ENCODE assay signal across 22 cellular contexts in the genomic region with DNA sequence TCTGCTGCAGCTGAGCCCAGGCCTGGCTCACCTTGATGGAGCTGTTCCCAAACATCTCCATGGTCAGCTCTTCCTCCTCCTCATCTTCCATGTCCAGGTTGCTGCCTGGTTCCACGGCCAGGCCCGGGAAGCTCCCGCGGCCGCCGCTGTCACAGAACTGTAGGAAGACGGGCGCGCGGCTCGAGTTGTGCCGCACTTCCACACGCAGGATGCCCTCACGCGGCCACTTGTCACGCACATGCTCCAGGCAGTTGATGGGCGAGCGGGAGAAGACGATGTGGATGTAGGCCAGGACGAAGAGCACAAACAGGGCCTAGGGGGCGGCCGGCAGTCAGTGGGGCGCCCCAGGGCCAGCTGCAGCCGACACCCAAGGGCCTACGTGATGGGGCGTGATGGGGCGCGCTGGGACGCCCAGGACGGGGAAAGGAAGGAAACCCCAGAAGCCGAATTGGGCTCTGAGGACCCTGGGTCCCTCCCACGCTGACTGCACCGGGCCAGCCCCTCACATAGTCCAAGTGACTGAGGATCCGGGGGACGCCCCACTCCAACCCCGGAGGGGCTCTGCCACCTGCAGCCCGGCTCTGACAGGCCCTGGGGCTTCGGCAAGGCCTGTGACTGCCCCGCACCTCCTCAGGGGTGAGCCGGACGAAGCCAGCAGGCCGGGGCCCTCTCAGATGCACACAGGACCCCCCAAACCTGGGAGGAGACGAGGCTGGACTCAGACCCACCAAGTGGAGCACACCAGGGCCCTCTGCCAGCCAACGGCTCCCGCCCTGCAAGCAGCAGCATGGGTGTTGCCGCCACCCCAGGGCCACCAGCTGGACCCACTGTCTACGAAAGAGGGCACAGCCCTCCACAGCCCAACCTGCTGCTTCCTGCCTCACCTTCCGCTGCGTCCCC. TPM values are rescaled to one million over a fixed set of nuclear protein-coding genes. Genes with fewer than 3 reads are reported as not detected.
"Had no signal": no experiment of that assay in that cellular context is flagged by ENCODE, and none has a peak within 500 bp of the region (broad histone marks: within the 10 kb centered on the region; RNA-seq: fewer than 3 reads in every experiment).

No MANE protein-coding gene starts in this region.

- H2AFZ ChIP-seq: parathyroid adenoma had no signal

- H3K27me3 Mint-ChIP-seq: activated naive CD4-positive, alpha-beta T cell treated with anti-CD3 and anti-CD28 coated beads, Interleukin-2, amount 50 U/mL, for 24 hours; stimulated activated memory B cell treated with anti-CD40 and anti-IgM and Interleukin-4, amounts not matched to agents 10 μg/mL and 1 μg/mL and 100 μg/mL, for 72 hours had no signal

- H3K27ac Mint-ChIP-seq: activated naive CD4-positive, alpha-beta T cell treated with anti-CD3 and anti-CD28 coated beads, Interleukin-2, amount 50 U/mL, for 24 hours; natural killer cell; stimulated activated memory B cell treated with anti-CD40 and anti-IgM and Interleukin-4, amounts not matched to agents 10 μg/mL and 1 μg/mL and 100 μg/mL, for 72 hours had no signal

- H3K9me3 Mint-ChIP-seq: activated naive CD4-positive, alpha-beta T cell treated with anti-CD3 and anti-CD28 coated beads, Interleukin-2, amount 50 U/mL, for 24 hours; natural killer cell; stimulated activated memory B cell treated with anti-CD40 and anti-IgM and Interleukin-4, amounts not matched to agents 10 μg/mL and 1 μg/mL and 100 μg/mL, for 72 hours had no signal

- H3K9ac ChIP-seq: parathyroid adenoma had no signal

- H3K27me3 ChIP-seq: ascending aorta, breast epithelium, esophagus muscularis mucosa, sigmoid colon, upper lobe of right lung had no signal

- H3K4me3 Mint-ChIP-seq: activated naive CD4-positive, alpha-beta T cell treated with anti-CD3 and anti-CD28 coated beads, Interleukin-2, amount 50 U/mL, for 24 hours; natural killer cell; stimulated activated memory B cell treated with anti-CD40 and anti-IgM and Interleukin-4, amounts not matched to agents 10 μg/mL and 1 μg/mL and 100 μg/mL, for 72 hours had no signal

- DNase-seq: activated CD4-positive, alpha-beta T cell treated with anti-CD3 and anti-CD28 coated beads, Interleukin-2, amount 50 U/mL, for 4 hours; activated gamma-delta T cell; effector CD4-positive, alpha-beta T cell; natural killer cell; sigmoid colon; stimulated activated CD4-positive, alpha-beta T cell treated with anti-CD3 and anti-CD28 coated beads, Interleukin-4, amount 100 ng/mL, for 24 hours; SW 1271; T-helper 2 cell; upper lobe of right lung; WERI-Rb-1 had no signal

- H3K9me3 ChIP-seq: ascending aorta, breast epithelium, esophagus muscularis mucosa, sigmoid colon, thoracic aorta, upper lobe of right lung had no signal

- ATAC-seq: natural killer cell; stimulated activated memory B cell treated with anti-CD40 and anti-IgM and Interleukin-4, amounts not matched to agents 10 μg/mL and 1 μg/mL and 100 μg/mL, for 72 hours; upper lobe of right lung had no signal

- H3K4me3 ChIP-seq: ascending aorta, breast epithelium, esophagus muscularis mucosa, lung, sigmoid colon, thoracic aorta, upper lobe of right lung had no signal

- H3K36me3 Mint-ChIP-seq: activated naive CD4-positive, alpha-beta T cell treated with anti-CD3 and anti-CD28 coated beads, Interleukin-2, amount 50 U/mL, for 24 hours; natural killer cell had no signal

- FAIRE-seq: endothelial cell of umbilical vein, islet of Langerhans had no signal

- H3K27ac ChIP-seq: ascending aorta, esophagus muscularis mucosa, parathyroid adenoma, sigmoid colon, thoracic aorta, upper lobe of right lung, WERI-Rb-1 had no signal

RNA-seq across cellular contexts. Expression of gene RNU6-2, which starts 6.9 kb away (rescaled TPM):
- total RNA-seq: activated CD8-positive, alpha-beta memory T cell treated with anti-CD3 and anti-CD28 coated beads for 36 hours; ascending aorta; breast epithelium; endothelial cell of umbilical vein; esophagus muscularis mucosa; lung; natural killer cell; sigmoid colon; thoracic aorta; upper lobe of right lung had no signal
- polyA plus RNA-seq: adipose tissue, endothelial cell of umbilical vein, lung, sigmoid colon had no signal

RNA-seq across cellular contexts. Expression of gene GRIN3B, which starts 14.2 kb away (rescaled TPM):
- total RNA-seq: activated CD8-positive, alpha-beta memory T cell treated with anti-CD3 and anti-CD28 coated beads for 36 hours; ascending aorta; upper lobe of right lung had no signal
